In genomic region chr1:167146903-167147539, GRCh38 we compare ENCODE assay signal across 19 cellular contexts. TPM values are rescaled to one million over a fixed set of nuclear protein-coding genes. Genes with fewer than 3 reads are reported as not detected.
A peak's percentile ranks its signal among the peaks of the same experiment; 100 is the strongest.
DNase-seq lines count a peak whose midpoint lies in the region; ATAC-seq and TF ChIP-seq lines count a peak whose summit lies in the region.
"Had no signal": no experiment of that assay in that cellular context is flagged by ENCODE, and none has a peak within 500 bp of the region (broad histone marks: within the 10 kb centered on the region; RNA-seq: fewer than 3 reads in every experiment).

No MANE protein-coding gene starts in this region.

- DNase-seq in A673 (ENCODE audit: low spot score) (peak; percentile 24), HCT116 (ENCODE audit: low read depth, low spot score) (no peak), RPMI7951 (ENCODE audit: low read depth) (peak; percentile 24), foreskin keratinocyte (no peak), CD1c-positive myeloid dendritic cell (ENCODE audit: extremely low spot score) (no peak), H4 (ENCODE audit: low spot score) (no peak)
- DNase-seq: 8988T; BE2C; C1 segment of cervical spinal cord; Caco-2; CD4-positive, alpha-beta T cell; DMS153; DMS79; GDM1; HCEC 1CT had no signal

- no peaks in the 10 kb centered on the region for H3K9me2 ChIP-seq in HCT116 (ENCODE audit: insufficient read depth)

- H3K9me3 ChIP-seq in A673 (ENCODE audit: low read depth, low read length, poor library complexity, severe bottlenecking), result peaks cover 13% of the 10 kb centered on the region
- no peaks in the 10 kb centered on the region for H3K9me3 ChIP-seq in HCT116 (ENCODE audit: control insufficient read depth in 1 of 2, insufficient read depth in 1 of 2, low read depth in 1 of 2, low read length in 2 of 2)
- H3K9me3 ChIP-seq: BE2C had no signal

- intact Hi-C loops in A673 (cut with micrococcal nuclease; ENCODE audit: unreplicated experiment) (no loop called here), HCT116 (cut with micrococcal nuclease) (no loop called here)

- no peak overlapping the region for H3K9ac ChIP-seq in HCT116 (ENCODE audit: low read length)

- H3K4me1 ChIP-seq in A673 (ENCODE audit: insufficient read depth, low read length, poor library complexity, severe bottlenecking) (peaks cover 11% of the 10 kb centered on the region), HCT116 (ENCODE audit: control insufficient read depth in 1 of 2, insufficient read depth in 2 of 2, low read length in 2 of 2) (no peaks in the 10 kb centered on the region), foreskin keratinocyte (no peaks in the 10 kb centered on the region)
- H3K4me1 ChIP-seq: BE2C, Caco-2 had no signal

- H3K4me2 ChIP-seq in HCT116 (ENCODE audit: low read length), result no peak overlapping the region

- CTCF ChIA-PET in A673 (lab: Charles Lee) (no interaction called here), HCT116 (lab: Charles Lee) (no interaction called here)

- TF ChIP-seq CTCF in A673 (conservative IDR thresholded peaks at IDR 0.05; ENCODE audit: low read depth, low read length) (no peak), HCT116 (IDR thresholded peaks at IDR 0.05 in 2 of 3, conservative IDR thresholded peaks at IDR 0.05 in 1 of 3; ENCODE audit: borderline replicate concordance in 1 of 3, insufficient read depth in 1 of 3, low read depth in 2 of 3, low read length in 2 of 3) (no peak), foreskin keratinocyte (conservative IDR thresholded peaks at IDR 0.05) (no peak)

- TF ChIP-seq RAD21 in HCT116 (IDR thresholded peaks at IDR 0.05; ENCODE audit: low read depth), result no peak

- ATAC-seq in HCT116 (no peak), foreskin keratinocyte (peak; percentile 24), HG02840 (IDR thresholded peaks at IDR 0.05; ENCODE audit: low FRiP score, unreplicated experiment) (no peak), HG03025 (IDR thresholded peaks at IDR 0.05; ENCODE audit: low FRiP score, unreplicated experiment) (no peak)

- H3K4me3 ChIP-seq in A673 (ENCODE audit: low read depth, low read length, poor library complexity, severe bottlenecking) (no peak overlapping the region), HCT116 (replicated peaks in 1 of 2; ENCODE audit: low read depth in 1 of 2, low read length in 2 of 2) (no peak overlapping the region)

- TF ChIP-seq POLR2A in HCT116 (IDR thresholded peaks at IDR 0.05; ENCODE audit: borderline replicate concordance, extremely low read depth, insufficient read depth, insufficient read length), result no peak

- RAD21 ChIA-PET in HCT116 (lab: Charles Lee; ENCODE audit: low non-redundant PET in 1 of 2, low total read pairs in 2 of 2, uncharacterized antibody in 2 of 2, unreplicated experiment in 2 of 2), result no interaction called here

- POLR2A ChIA-PET in A673 (lab: Charles Lee; ENCODE audit: low non-redundant PET) (no interaction called here), HCT116 (lab: Charles Lee) (no interaction called here)

- H3K79me2 ChIP-seq in HCT116 (ENCODE audit: insufficient read depth, low read length), result no peaks in the 10 kb centered on the region

- BruUV-seq in A673 (replicated peaks; lab: Mats Ljungman, UMichigan), result no TSS peak
- no TSS peak for BruUV-seq in HCT116 (replicated peaks; lab: Mats Ljungman, UMichigan)

- peak overlapping the region; percentile 59 for H2AFZ ChIP-seq in HCT116 (ENCODE audit: low read depth, low read length, poor library complexity, severe bottlenecking)

- no peak overlapping the region for H3K27ac ChIP-seq in A673 (ENCODE audit: low read depth, low read length, poor library complexity, severe bottlenecking)
- H3K27ac ChIP-seq in HCT116 (ENCODE audit: low read depth, low read length), result no peak overlapping the region
- H3K27ac ChIP-seq in foreskin keratinocyte, result no peak overlapping the region
- H3K27ac ChIP-seq: HL-60 had no signal

- H3K27me3 ChIP-seq in A673 (replicated peaks; ENCODE audit: insufficient read depth, low read depth, low read length, poor library complexity) (no peaks in the 10 kb centered on the region), HCT116 (ENCODE audit: insufficient read depth, low read length) (no peaks in the 10 kb centered on the region), foreskin keratinocyte (no peaks in the 10 kb centered on the region)
- H3K27me3 ChIP-seq: BE2C had no signal

- H3K36me3 ChIP-seq in A673 (ENCODE audit: insufficient read depth, low read length, poor library complexity, severe bottlenecking), result no peaks in the 10 kb centered on the region
- H3K36me3 ChIP-seq in HCT116 (ENCODE audit: control insufficient read depth in 1 of 2, insufficient read depth in 2 of 2, low read length in 2 of 2), result no peaks in the 10 kb centered on the region
- H3K36me3 ChIP-seq: BE2C had no signal

- no peaks in the 10 kb centered on the region for H4K20me1 ChIP-seq in HCT116 (ENCODE audit: insufficient read depth)

TF ChIP-seq in HCT116, 20 proteins besides CTCF, POLR2A, EP300 and RAD21:
- no peak for TF ChIP-seq EZH2phosphoT487 (IDR thresholded peaks at IDR 0.05; ENCODE audit: borderline replicate concordance)
- TF ChIP-seq, protein P1, sequence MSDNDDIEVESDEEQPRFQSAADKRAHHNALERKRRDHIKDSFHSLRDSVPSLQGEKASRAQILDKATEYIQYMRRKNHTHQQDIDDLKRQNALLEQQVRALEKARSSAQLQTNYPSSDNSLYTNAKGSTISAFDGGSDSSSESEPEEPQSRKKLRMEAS (IDR thresholded peaks at IDR 0.05), result no peak
- TF ChIP-seq EZH2 (IDR thresholded peaks at IDR 0.05), result no peak
- no peak for TF ChIP-seq YY1 (IDR thresholded peaks at IDR 0.05; ENCODE audit: extremely low read depth, insufficient replicate concordance, low read depth, low read length)
- no peak for TF ChIP-seq POLR2AphosphoS5 (IDR thresholded peaks at IDR 0.05; ENCODE audit: low read depth, low read length)
- TF ChIP-seq, protein P2, sequence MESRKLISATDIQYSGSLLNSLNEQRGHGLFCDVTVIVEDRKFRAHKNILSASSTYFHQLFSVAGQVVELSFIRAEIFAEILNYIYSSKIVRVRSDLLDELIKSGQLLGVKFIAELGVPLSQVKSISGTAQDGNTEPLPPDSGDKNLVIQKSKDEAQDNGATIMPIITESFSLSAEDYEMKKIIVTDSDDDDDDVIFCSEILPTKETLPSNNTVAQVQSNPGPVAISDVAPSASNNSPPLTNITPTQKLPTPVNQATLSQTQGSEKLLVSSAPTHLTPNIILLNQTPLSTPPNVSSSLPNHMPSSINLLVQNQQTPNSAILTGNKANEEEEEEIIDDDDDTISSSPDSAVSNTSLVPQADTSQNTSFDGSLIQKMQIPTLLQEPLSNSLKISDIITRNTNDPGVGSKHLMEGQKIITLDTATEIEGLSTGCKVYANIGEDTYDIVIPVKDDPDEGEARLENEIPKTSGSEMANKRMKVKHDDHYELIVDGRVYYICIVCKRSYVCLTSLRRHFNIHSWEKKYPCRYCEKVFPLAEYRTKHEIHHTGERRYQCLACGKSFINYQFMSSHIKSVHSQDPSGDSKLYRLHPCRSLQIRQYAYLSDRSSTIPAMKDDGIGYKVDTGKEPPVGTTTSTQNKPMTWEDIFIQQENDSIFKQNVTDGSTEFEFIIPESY (IDR thresholded peaks at IDR 0.05; ENCODE audit: extremely low read depth, insufficient replicate concordance, low read length), result no peak
- no peak for TF ChIP-seq TCF7L2 (IDR thresholded peaks at IDR 0.05; ENCODE audit: borderline replicate concordance, extremely low read depth, insufficient read depth, insufficient read length)
- no peak for TF ChIP-seq EGR1 (IDR thresholded peaks at IDR 0.05; ENCODE audit: low read depth)
- no peak for TF ChIP-seq SIN3A (IDR thresholded peaks at IDR 0.05; ENCODE audit: low read depth)
- TF ChIP-seq ZFX (IDR thresholded peaks at IDR 0.05), result no peak
- TF ChIP-seq, protein P3, sequence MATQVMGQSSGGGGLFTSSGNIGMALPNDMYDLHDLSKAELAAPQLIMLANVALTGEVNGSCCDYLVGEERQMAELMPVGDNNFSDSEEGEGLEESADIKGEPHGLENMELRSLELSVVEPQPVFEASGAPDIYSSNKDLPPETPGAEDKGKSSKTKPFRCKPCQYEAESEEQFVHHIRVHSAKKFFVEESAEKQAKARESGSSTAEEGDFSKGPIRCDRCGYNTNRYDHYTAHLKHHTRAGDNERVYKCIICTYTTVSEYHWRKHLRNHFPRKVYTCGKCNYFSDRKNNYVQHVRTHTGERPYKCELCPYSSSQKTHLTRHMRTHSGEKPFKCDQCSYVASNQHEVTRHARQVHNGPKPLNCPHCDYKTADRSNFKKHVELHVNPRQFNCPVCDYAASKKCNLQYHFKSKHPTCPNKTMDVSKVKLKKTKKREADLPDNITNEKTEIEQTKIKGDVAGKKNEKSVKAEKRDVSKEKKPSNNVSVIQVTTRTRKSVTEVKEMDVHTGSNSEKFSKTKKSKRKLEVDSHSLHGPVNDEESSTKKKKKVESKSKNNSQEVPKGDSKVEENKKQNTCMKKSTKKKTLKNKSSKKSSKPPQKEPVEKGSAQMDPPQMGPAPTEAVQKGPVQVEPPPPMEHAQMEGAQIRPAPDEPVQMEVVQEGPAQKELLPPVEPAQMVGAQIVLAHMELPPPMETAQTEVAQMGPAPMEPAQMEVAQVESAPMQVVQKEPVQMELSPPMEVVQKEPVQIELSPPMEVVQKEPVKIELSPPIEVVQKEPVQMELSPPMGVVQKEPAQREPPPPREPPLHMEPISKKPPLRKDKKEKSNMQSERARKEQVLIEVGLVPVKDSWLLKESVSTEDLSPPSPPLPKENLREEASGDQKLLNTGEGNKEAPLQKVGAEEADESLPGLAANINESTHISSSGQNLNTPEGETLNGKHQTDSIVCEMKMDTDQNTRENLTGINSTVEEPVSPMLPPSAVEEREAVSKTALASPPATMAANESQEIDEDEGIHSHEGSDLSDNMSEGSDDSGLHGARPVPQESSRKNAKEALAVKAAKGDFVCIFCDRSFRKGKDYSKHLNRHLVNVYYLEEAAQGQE (IDR thresholded peaks at IDR 0.05; ENCODE audit: low read depth), result no peak

RNA-seq across cellular contexts. Expression of gene STYXL2, which starts 53.1 kb away (rescaled TPM):
- total RNA-seq in A673 (2021) (not detected in 2 replicates), HCT116 (2021; ENCODE audit: unreplicated experiment) (not detected), foreskin keratinocyte (not detected in 2 replicates)
- polyA plus RNA-seq in HCT116 (2012), result 0.01 TPM in 1 of 2 replicates, not detected in the other
- total RNA-seq in RPMI7951 (2014; rRNA removed; shearing (Covaris generic)), result 0.10 and 0.36 TPM in 2 replicates
- polyA plus RNA-seq in foreskin keratinocyte, result not detected in 2 replicates
- total RNA-seq in H4 (2014; rRNA removed; shearing (Covaris generic)), result 0.04 TPM in 1 of 2 replicates, not detected in the other
- total RNA-seq: Caco-2; CD4-positive, alpha-beta T cell; Daoy had no signal

RNA-seq across cellular contexts. Expression of gene GPA33, which starts 56.8 kb away (rescaled TPM):
- total RNA-seq in A673 (2021) (not detected in 2 replicates), HCT116 (2021; ENCODE audit: unreplicated experiment) (0.22 TPM), foreskin keratinocyte (not detected in 2 replicates)
- 0.11 and 0.25 TPM in 2 replicates for polyA plus RNA-seq in HCT116 (2012)
- total RNA-seq in RPMI7951 (2014; rRNA removed; shearing (Covaris generic)), result 0.36 and 0.68 TPM in 2 replicates
- not detected in 2 replicates for polyA plus RNA-seq in foreskin keratinocyte
- not detected in 2 replicates for total RNA-seq in H4 (2014; rRNA removed; shearing (Covaris generic))
- total RNA-seq: Caco-2, Daoy had no signal

Comparison
In these comparisons a context has a peak if more than half of its experiments do, and no peak if none do; other contexts are left out.
1. DNase-seq: peak in A673 (single experiment) and RPMI7951 (single experiment); none in HCT116 (single experiment), foreskin keratinocyte (0 of 2), CD1c-positive myeloid dendritic cell (single experiment) and H4 (single experiment).